8 cellular contexts compared by ENCODE assay signal in genomic region chr6:30678964-30679726, GRCh38. TPM values are rescaled to one million over a fixed set of nuclear protein-coding genes. Genes with fewer than 3 reads are reported as not detected.
DNase-seq lines count a peak whose midpoint lies in the region; ATAC-seq, FAIRE-seq and TF ChIP-seq lines count a peak whose summit lies in the region.

No MANE protein-coding gene starts in this region.

- peaks cover 44 to 46% of the 10 kb centered on the region in 2 donors for H3K4me1 Mint-ChIP-seq in natural killer cell treated with Interleukin-12 subunit alpha and Interleukin-12 subunit beta and Interleukin-15 and Interleukin-18, amount 100 ng/mL, for 72 hours (ENCODE audit: low read depth in 2 of 2)

- no peak for FAIRE-seq in RCC 7860 (lab: Jason Lieb, UNC)

- no peaks in the 10 kb centered on the region for H3K9me3 Mint-ChIP-seq in natural killer cell treated with Interleukin-12 subunit alpha and Interleukin-12 subunit beta and Interleukin-15 and Interleukin-18, amount 100 ng/mL, for 72 hours

- DNase-seq in GM12864 (ENCODE audit: low read depth) (no peak), HuH-7 (ENCODE audit: low spot score) (peak; percentile 83), RCC 7860 (ENCODE audit: low spot score) (peak; percentile 37), fibroblast of mammary gland (ENCODE audit: low read depth) (peak; percentile 78)
- DNase-seq in activated T-helper 1 cell treated with anti-CD3 and anti-CD28 coated beads, Interleukin-2, amount 50 U/mL, for 16 hours (ENCODE audit: low read depth in 1 of 2, low spot score in 1 of 2): peak; percentile 90 to 93
- DNase-seq in natural killer cell treated with Interleukin-12 subunit alpha and Interleukin-12 subunit beta and Interleukin-15 and Interleukin-18, amount 100 ng/mL, for 72 hours (ENCODE audit: low spot score): peak; percentile 91
- DNase-seq in stimulated activated naive CD4-positive, alpha-beta T cell (lab: John Stamatoyannopoulos, UW): peak; percentile 80 to 95 (median 88)

- peak; percentile 94 for TF ChIP-seq CTCF in GM12864 (IDR thresholded peaks at IDR 0.05; ENCODE audit: low read depth, low read length, missing control alignments)
- peak; percentile 84 for TF ChIP-seq CTCF in fibroblast of mammary gland (conservative IDR thresholded peaks at IDR 0.05; ENCODE audit: control insufficient read depth, insufficient read depth, low read depth, low read length)

- no peaks in the 10 kb centered on the region for H3K27me3 Mint-ChIP-seq in natural killer cell treated with Interleukin-12 subunit alpha and Interleukin-12 subunit beta and Interleukin-15 and Interleukin-18, amount 100 ng/mL, for 72 hours

- H3K27ac Mint-ChIP-seq in natural killer cell treated with Interleukin-12 subunit alpha and Interleukin-12 subunit beta and Interleukin-15 and Interleukin-18, amount 100 ng/mL, for 72 hours: peak overlapping the region; percentile 98

- H3K4me3 ChIP-seq in GM12864 (ENCODE audit: low read depth, low read length) (peak overlapping the region; percentile 75), fibroblast of mammary gland (ENCODE audit: control insufficient read depth, low read depth, low read length) (peak overlapping the region; percentile 21)

- peak overlapping the region; percentile 100 for H3K4me3 Mint-ChIP-seq in natural killer cell treated with Interleukin-12 subunit alpha and Interleukin-12 subunit beta and Interleukin-15 and Interleukin-18, amount 100 ng/mL, for 72 hours

- peak; percentile 53 to 66 for ATAC-seq in natural killer cell treated with Interleukin-12 subunit alpha and Interleukin-12 subunit beta and Interleukin-15 and Interleukin-18, amount 100 ng/mL, for 72 hours
- no peak for ATAC-seq in HG02938 (IDR thresholded peaks at IDR 0.05; ENCODE audit: unreplicated experiment)

- peaks cover 43% of the 10 kb centered on the region for H3K36me3 Mint-ChIP-seq in natural killer cell treated with Interleukin-12 subunit alpha and Interleukin-12 subunit beta and Interleukin-15 and Interleukin-18, amount 100 ng/mL, for 72 hours

RNA-seq across cellular contexts. Expression of gene DHX16, which starts 6.3 kb away (rescaled TPM):
- 10 to 100 TPM; 50.7 to 64.2 TPM for total RNA-seq in natural killer cell treated with Interleukin-12 subunit alpha and Interleukin-12 subunit beta and Interleukin-15 and Interleukin-18, amount 100 ng/mL, for 72 hours

RNA-seq across cellular contexts. Expression of gene PPP1R18, which starts 7.3 kb away (rescaled TPM):
- 100 to 1,000 TPM; 168 to 271 TPM for total RNA-seq in natural killer cell treated with Interleukin-12 subunit alpha and Interleukin-12 subunit beta and Interleukin-15 and Interleukin-18, amount 100 ng/mL, for 72 hours

RNA-seq across cellular contexts. Expression of gene NRM, which starts 11.6 kb away (rescaled TPM):
- total RNA-seq in natural killer cell treated with Interleukin-12 subunit alpha and Interleukin-12 subunit beta and Interleukin-15 and Interleukin-18, amount 100 ng/mL, for 72 hours: 10 to 100 TPM; 11.7 to 24.2 TPM

RNA-seq across cellular contexts. Expression of gene C6orf136, which starts 32.2 kb away (rescaled TPM):
- total RNA-seq in natural killer cell treated with Interleukin-12 subunit alpha and Interleukin-12 subunit beta and Interleukin-15 and Interleukin-18, amount 100 ng/mL, for 72 hours: 10 to 100 TPM; 29.6 to 32.5 TPM

RNA-seq across cellular contexts. Expression of gene MDC1, which starts 37.9 kb away (rescaled TPM):
- 100 to 1,000 TPM in 1 of 2 donors, 10 to 100 TPM in 1; 64.1 to 118 TPM for total RNA-seq in natural killer cell treated with Interleukin-12 subunit alpha and Interleukin-12 subunit beta and Interleukin-15 and Interleukin-18, amount 100 ng/mL, for 72 hours
